ENCODE assay signal across 8 cellular contexts in the genomic region with DNA sequence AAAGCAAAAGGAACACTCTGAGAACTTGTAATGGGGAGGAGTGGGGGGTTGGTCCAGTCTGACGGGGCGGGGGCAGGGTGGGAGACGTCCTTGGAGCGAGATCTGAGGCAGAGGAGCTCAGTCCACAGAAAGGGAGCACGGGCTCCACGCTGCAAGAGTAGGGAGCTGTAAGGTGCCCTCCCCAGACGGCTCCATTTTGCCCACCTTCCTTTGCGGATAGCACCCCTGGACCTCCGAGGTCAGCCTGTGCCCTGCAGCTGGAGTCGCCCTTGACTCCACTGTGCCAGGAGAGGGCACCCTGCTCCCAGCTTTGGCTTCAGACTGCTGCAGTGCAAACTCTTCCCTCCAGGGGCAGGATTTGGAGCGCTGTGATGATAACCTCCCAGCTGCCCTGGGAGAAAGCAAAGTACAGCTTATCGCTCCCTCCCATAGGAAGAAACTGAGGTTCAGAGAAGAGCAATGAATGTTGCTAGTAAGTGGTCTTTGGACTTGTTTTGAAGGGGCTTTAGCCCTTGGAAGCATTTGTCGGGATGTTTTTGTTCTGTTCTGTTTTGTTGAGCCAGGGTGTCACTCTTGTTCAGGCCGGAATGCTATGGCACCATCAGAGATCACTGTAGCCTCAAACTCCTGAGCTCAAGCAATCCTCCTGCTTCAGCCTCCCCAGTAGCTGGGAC. TPM values are rescaled to one million over a fixed set of nuclear protein-coding genes. Genes with fewer than 3 reads are reported as not detected.
DNase-seq lines count a peak whose midpoint lies in the region; ATAC-seq, FAIRE-seq and TF ChIP-seq lines count a peak whose summit lies in the region.

No MANE protein-coding gene starts in this region.

- DNase-seq in AG08395 (ENCODE audit: low spot score) (peak; percentile 90), NCI-H526 treated with DMSO at 0.1 percent for 48 hours (lab: John Stamatoyannopoulos, UW) (peak; percentile 80), dedifferentiated amniotic fluid mesenchymal stem cell (ENCODE audit: extremely low spot score) (peak; percentile 81), HepG2 (ENCODE audit: low spot score) (peak; percentile 96)
- DNase-seq in activated CD4-positive, alpha-beta T cell treated with anti-CD3 and anti-CD28 coated beads, Interleukin-2, amount 10 ng/mL, durations not matched to agents 7 days and 5 days: peak; percentile 91
- peak; percentile 78 for DNase-seq in stimulated activated CD4-positive, alpha-beta T cell treated with anti-CD3 and anti-CD28 coated beads, Interleukin-4, amount 100 ng/mL, for 4 hours

- H3K27ac ChIP-seq in HepG2 (ENCODE audit: extremely low read length, insufficient read depth, low read length): no peak overlapping the region

- H3K4me1 ChIP-seq in HepG2 (ENCODE audit: insufficient read depth, low read length): peaks cover 73% of the 10 kb centered on the region

- no peaks in the 10 kb centered on the region for H3K79me2 ChIP-seq in HepG2 (ENCODE audit: insufficient read depth, low read length)

- peak in 1 of 2 experiments; percentile 33; a peak in 2 of 4 replicates for TF ChIP-seq EP300 in HepG2 (IDR thresholded peaks at IDR 0.05; ENCODE audit: low read depth in 2 of 2, low read length in 2 of 2)
- TF ChIP-seq EP300 in HepG2 (CRISPR knock-in tag; IDR thresholded peaks at IDR 0.05; ENCODE audit: borderline replicate concordance): peak; percentile 52; the same call in 1 of the 2 replicates

- peaks cover 17% of the 10 kb centered on the region for H3K4me1 Mint-ChIP-seq in activated CD4-positive, alpha-beta T cell treated with anti-CD3 and anti-CD28 coated beads, Interleukin-2, amount 10 ng/mL, durations not matched to agents 7 days and 5 days

- H3K4me3 Mint-ChIP-seq in activated CD4-positive, alpha-beta T cell treated with anti-CD3 and anti-CD28 coated beads, Interleukin-2, amount 10 ng/mL, durations not matched to agents 7 days and 5 days: peak overlapping the region; percentile 17

- peak overlapping the region; percentile 53 to 77 (median 54) for H3K4me3 ChIP-seq in HepG2 (replicated peaks in 1 of 3; ENCODE audit: insufficient read depth in 1 of 3, low read depth in 2 of 3, low read length in 3 of 3)

- no peaks in the 10 kb centered on the region for H3K9me3 ChIP-seq in HepG2 (ENCODE audit: low read length)

- peak; percentile 98 for FAIRE-seq in HepG2 (lab: Jason Lieb, UNC)

- peak; percentile 100 for TF ChIP-seq RAD21 in HepG2 (CRISPR knock-in tag; IDR thresholded peaks at IDR 0.05)

- H2AFZ ChIP-seq in HepG2 (ENCODE audit: low read length): peak overlapping the region; percentile 73

- H4K20me1 ChIP-seq in HepG2 (ENCODE audit: insufficient read depth, low read length): no peaks in the 10 kb centered on the region

- H3K27ac Mint-ChIP-seq in activated CD4-positive, alpha-beta T cell treated with anti-CD3 and anti-CD28 coated beads, Interleukin-2, amount 10 ng/mL, durations not matched to agents 7 days and 5 days: no peak overlapping the region

- no peaks in the 10 kb centered on the region for H3K27me3 ChIP-seq in HepG2 (ENCODE audit: control insufficient read depth in 1 of 2, insufficient read depth in 2 of 2, low read length in 2 of 2)

- peaks cover 24% of the 10 kb centered on the region for H3K27me3 Mint-ChIP-seq in activated CD4-positive, alpha-beta T cell treated with anti-CD3 and anti-CD28 coated beads, Interleukin-2, amount 10 ng/mL, durations not matched to agents 7 days and 5 days

- H3K9ac ChIP-seq in HepG2 (ENCODE audit: insufficient read depth, low read depth, low read length): peak overlapping the region; percentile 41; the same call in 1 of the 2 replicates

- peak; percentile 100 for TF ChIP-seq CTCF in HepG2 (CRISPR knock-in tag; IDR thresholded peaks at IDR 0.05)

- TF ChIP-seq POLR2A in HepG2 (IDR thresholded peaks at IDR 0.05; ENCODE audit: insufficient read depth in 1 of 2, low read depth in 2 of 2, low read length in 2 of 2): no peak

- H3K4me2 ChIP-seq in HepG2 (ENCODE audit: low read depth, low read length): peak overlapping the region; percentile 92

- H3K36me3 ChIP-seq in HepG2 (replicated peaks in 1 of 2; ENCODE audit: control insufficient read depth in 1 of 2, insufficient read depth in 2 of 2, low read length in 2 of 2): no peaks in the 10 kb centered on the region

- H3K36me3 Mint-ChIP-seq in activated CD4-positive, alpha-beta T cell treated with anti-CD3 and anti-CD28 coated beads, Interleukin-2, amount 10 ng/mL, durations not matched to agents 7 days and 5 days (ENCODE audit: low read depth): no peaks in the 10 kb centered on the region

- no TSS peak for BruUV-seq in HepG2 (replicated peaks; lab: Mats Ljungman, UMichigan)

- no peaks in the 10 kb centered on the region for H3K9me3 Mint-ChIP-seq in activated CD4-positive, alpha-beta T cell treated with anti-CD3 and anti-CD28 coated beads, Interleukin-2, amount 10 ng/mL, durations not matched to agents 7 days and 5 days

- ATAC-seq in GM19023 (IDR thresholded peaks at IDR 0.05; ENCODE audit: unreplicated experiment) (peak; percentile 84), HG03460 (IDR thresholded peaks at IDR 0.05; ENCODE audit: unreplicated experiment) (peak; percentile 88), HepG2 (peak; percentile 73)

- in situ Hi-C loops in HepG2 (cut with HindIII; ENCODE audit: extremely low pct_ligation_motif_present, low pct_unique_long_range_greater_than_20kb): loop anchor here (5.0 kb wide), 3 partner anchors 50 to 205 kb away; partner anchors contain the start of genes DYNLRB1 and ITCH

- intact Hi-C loops in HepG2 (cut with micrococcal nuclease; ENCODE audit: unreplicated experiment): loop anchor here (1.0 to 5.0 kb wide), 7 partner anchors 51 to 211 kb away; partner anchors contain the start of gene ITCH

- CTCF ChIA-PET in activated CD4-positive, alpha-beta T cell treated with anti-CD3 and anti-CD28 coated beads, Interleukin-2, amount 10 ng/mL, durations not matched to agents 7 days and 5 days (lab: Charles Lee): interaction anchor here (0.5 to 4.1 kb wide), 96 partner anchors 8 to 1469 kb away, joined by 3 to 44 read pairs (median 4); partner anchors contain the start of genes AHCY, DYNLRB1, ITCH and PIGU
- CTCF ChIA-PET in HepG2 (lab: Yijun Ruan, JAX; ENCODE audit: low intra/inter-chr PET ratio, low total read pairs): interaction anchor here (0.7 to 4.3 kb wide), 25 partner anchors 11 to 225 kb away, joined by 3 to 32 read pairs (median 4); partner anchors contain the start of gene ITCH

- POLR2A ChIA-PET in activated CD4-positive, alpha-beta T cell treated with anti-CD3 and anti-CD28 coated beads, Interleukin-2, amount 10 ng/mL, durations not matched to agents 7 days and 5 days (lab: Charles Lee): interaction anchor here (1.0 kb wide), 1 partner anchor 210 kb away, joined by 3 read pairs; no protein-coding TSS in a partner anchor
- POLR2A ChIA-PET in HepG2 (lab: Yijun Ruan, JAX): interaction anchor here (0.7 to 5.2 kb wide), 20 partner anchors 10 to 213 kb away, joined by 3 to 144 read pairs (median 4); partner anchors contain the start of genes AHCY, DYNLRB1, EIF2S2 and ITCH

- 8% methylated on average over 9 of the region's 14 CpGs for WGBS in HepG2 (ENCODE audit: low lambda C conversion rate)

RNA-seq across cellular contexts. Expression of gene AHCY, which starts 9.5 kb away (rescaled TPM):
- 10 to 100 TPM; 59.9 to 64.1 TPM for total RNA-seq in activated CD4-positive, alpha-beta T cell treated with anti-CD3 and anti-CD28 coated beads, Interleukin-2, amount 10 ng/mL, durations not matched to agents 7 days and 5 days
- total RNA-seq in HepG2 (2016; rRNA removed; fragmentation: Illumina TruSeq; extraction: Trizol): 407 and 447 TPM in 2 replicates
- total RNA-seq in HepG2 (2016; cell fraction: cytosol; rRNA removed; fragmentation: Illumina TruSeq; extraction: Trizol; ENCODE audit: low read depth): 184 and 192 TPM in 2 replicates
- total RNA-seq in HepG2 (2016; cell fraction: insoluble cytoplasmic fraction; rRNA removed; fragmentation: Illumina TruSeq; extraction: Trizol): 393 and 407 TPM in 2 replicates
- total RNA-seq in HepG2 (2016; cell fraction: membrane; rRNA removed; fragmentation: Illumina TruSeq; extraction: Trizol): 419 and 431 TPM in 2 replicates
- total RNA-seq in HepG2 (2016; cell fraction: nucleus; rRNA removed; fragmentation: Illumina TruSeq; extraction: Trizol): 242 and 265 TPM in 2 replicates
- polyA plus RNA-seq in HepG2 (2011; rRNA removed): 419 and 492 TPM in 2 replicates
- polyA plus RNA-seq in HepG2 (2011; cell fraction: cytosol; rRNA removed): 522 and 613 TPM in 2 replicates
- 339 and 378 TPM in 2 replicates for polyA plus RNA-seq in HepG2 (2011; cell fraction: nucleus; rRNA removed)
- 339 and 364 TPM in 2 replicates for polyA plus RNA-seq in HepG2 (2012)
- 232 and 234 TPM in 2 replicates for polyA plus RNA-seq in HepG2 (2016; cell fraction: cytosol; fragmentation: Illumina TruSeq; extraction: Trizol; ENCODE audit: low read depth)
- 393 and 446 TPM in 2 replicates for polyA plus RNA-seq in HepG2 (2016; cell fraction: insoluble cytoplasmic fraction; fragmentation: Illumina TruSeq; extraction: Trizol; ENCODE audit: low read depth)
- polyA plus RNA-seq in HepG2 (2016; cell fraction: membrane; fragmentation: Illumina TruSeq; extraction: Trizol; ENCODE audit: low read depth): 384 and 399 TPM in 2 replicates
- 372 and 382 TPM in 2 replicates for polyA plus RNA-seq in HepG2 (2016; cell fraction: nucleus; fragmentation: Illumina TruSeq; extraction: Trizol; ENCODE audit: insufficient read depth, low read depth)
- polyA minus RNA-seq in HepG2 (2011; rRNA and poly(A)+ RNA removed; ENCODE audit: low replicate concordance): 730 and 1,221 TPM in 2 replicates
- polyA minus RNA-seq in HepG2 (2011; cell fraction: cytosol; rRNA and poly(A)+ RNA removed): 306 and 309 TPM in 2 replicates
- polyA minus RNA-seq in HepG2 (2011; cell fraction: nucleus; rRNA and poly(A)+ RNA removed): 166 and 188 TPM in 2 replicates

RNA-seq across cellular contexts. Expression of gene ITCH, which starts 50.4 kb away (rescaled TPM):
- 10 to 100 TPM; 46.9 to 48.5 TPM for total RNA-seq in activated CD4-positive, alpha-beta T cell treated with anti-CD3 and anti-CD28 coated beads, Interleukin-2, amount 10 ng/mL, durations not matched to agents 7 days and 5 days
- 112 and 162 TPM in 2 replicates for total RNA-seq in HepG2 (2016; rRNA removed; fragmentation: Illumina TruSeq; extraction: Trizol)
- total RNA-seq in HepG2 (2016; cell fraction: cytosol; rRNA removed; fragmentation: Illumina TruSeq; extraction: Trizol; ENCODE audit: low read depth): 73.1 and 80.6 TPM in 2 replicates
- total RNA-seq in HepG2 (2016; cell fraction: insoluble cytoplasmic fraction; rRNA removed; fragmentation: Illumina TruSeq; extraction: Trizol): 111 and 151 TPM in 2 replicates
- total RNA-seq in HepG2 (2016; cell fraction: membrane; rRNA removed; fragmentation: Illumina TruSeq; extraction: Trizol): 75.4 and 81.7 TPM in 2 replicates
- 124 and 131 TPM in 2 replicates for total RNA-seq in HepG2 (2016; cell fraction: nucleus; rRNA removed; fragmentation: Illumina TruSeq; extraction: Trizol)
- polyA plus RNA-seq in HepG2 (2011; rRNA removed): 17.4 and 20.5 TPM in 2 replicates
- 7.4 and 12.7 TPM in 2 replicates for polyA plus RNA-seq in HepG2 (2011; cell fraction: cytosol; rRNA removed)
- polyA plus RNA-seq in HepG2 (2011; cell fraction: nucleus; rRNA removed): 12.2 and 17.3 TPM in 2 replicates
- polyA plus RNA-seq in HepG2 (2012): 44.6 and 45.2 TPM in 2 replicates
- polyA plus RNA-seq in HepG2 (2016; cell fraction: cytosol; fragmentation: Illumina TruSeq; extraction: Trizol; ENCODE audit: low read depth): 5.3 and 6.3 TPM in 2 replicates
- 65.3 and 70.7 TPM in 2 replicates for polyA plus RNA-seq in HepG2 (2016; cell fraction: insoluble cytoplasmic fraction; fragmentation: Illumina TruSeq; extraction: Trizol; ENCODE audit: low read depth)
- polyA plus RNA-seq in HepG2 (2016; cell fraction: membrane; fragmentation: Illumina TruSeq; extraction: Trizol; ENCODE audit: low read depth): 15.2 and 15.3 TPM in 2 replicates
- 55.0 and 61.2 TPM in 2 replicates for polyA plus RNA-seq in HepG2 (2016; cell fraction: nucleus; fragmentation: Illumina TruSeq; extraction: Trizol; ENCODE audit: insufficient read depth, low read depth)
- 30.6 and 37.6 TPM in 2 replicates for polyA minus RNA-seq in HepG2 (2011; rRNA and poly(A)+ RNA removed; ENCODE audit: low replicate concordance)
- polyA minus RNA-seq in HepG2 (2011; cell fraction: cytosol; rRNA and poly(A)+ RNA removed): 38.7 and 40.1 TPM in 2 replicates
- polyA minus RNA-seq in HepG2 (2011; cell fraction: nucleus; rRNA and poly(A)+ RNA removed): 79.4 and 86.2 TPM in 2 replicates
